Comparison of ENCODE assay signal across 1 cellular context in the genomic region with DNA sequence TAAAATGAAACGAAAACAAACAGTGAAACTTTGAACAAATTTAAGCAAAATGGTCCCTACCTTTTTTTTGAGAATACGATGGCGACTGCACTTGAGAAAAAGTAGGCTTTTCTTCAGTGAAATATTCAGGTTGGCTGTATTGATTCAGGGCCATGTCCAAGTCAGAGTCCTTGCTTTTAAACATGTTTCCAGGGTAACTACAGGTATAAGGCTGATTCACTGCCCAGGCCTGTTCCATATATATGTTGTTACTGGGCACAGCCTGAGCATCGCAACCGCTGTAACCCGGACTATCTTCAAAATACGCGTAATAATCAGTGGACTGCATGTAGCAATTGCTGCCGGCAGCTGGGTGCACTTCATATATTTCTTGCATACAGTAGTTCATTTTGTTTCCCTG.
TF ChIP-seq lines count a peak whose summit lies in the region.

No MANE protein-coding gene starts in this region.

TF ChIP-seq in HepG2, 621 proteins besides CTCF, POLR2A, EP300 and RAD21 (continued from another document):
- TF ChIP-seq, protein P1, sequence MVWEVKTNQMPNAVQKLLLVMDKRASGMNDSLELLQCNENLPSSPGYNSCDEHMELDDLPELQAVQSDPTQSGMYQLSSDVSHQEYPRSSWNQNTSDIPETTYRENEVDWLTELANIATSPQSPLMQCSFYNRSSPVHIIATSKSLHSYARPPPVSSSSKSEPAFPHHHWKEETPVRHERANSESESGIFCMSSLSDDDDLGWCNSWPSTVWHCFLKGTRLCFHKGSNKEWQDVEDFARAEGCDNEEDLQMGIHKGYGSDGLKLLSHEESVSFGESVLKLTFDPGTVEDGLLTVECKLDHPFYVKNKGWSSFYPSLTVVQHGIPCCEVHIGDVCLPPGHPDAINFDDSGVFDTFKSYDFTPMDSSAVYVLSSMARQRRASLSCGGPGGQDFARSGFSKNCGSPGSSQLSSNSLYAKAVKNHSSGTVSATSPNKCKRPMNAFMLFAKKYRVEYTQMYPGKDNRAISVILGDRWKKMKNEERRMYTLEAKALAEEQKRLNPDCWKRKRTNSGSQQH (CRISPR knock-in tag; IDR thresholded peaks at IDR 0.05; ENCODE audit: low read depth) = no peak
- no peak for TF ChIP-seq ZNF260 (CRISPR knock-in tag; IDR thresholded peaks at IDR 0.05; ENCODE audit: borderline replicate concordance, low read depth)
- TF ChIP-seq, protein P2, sequence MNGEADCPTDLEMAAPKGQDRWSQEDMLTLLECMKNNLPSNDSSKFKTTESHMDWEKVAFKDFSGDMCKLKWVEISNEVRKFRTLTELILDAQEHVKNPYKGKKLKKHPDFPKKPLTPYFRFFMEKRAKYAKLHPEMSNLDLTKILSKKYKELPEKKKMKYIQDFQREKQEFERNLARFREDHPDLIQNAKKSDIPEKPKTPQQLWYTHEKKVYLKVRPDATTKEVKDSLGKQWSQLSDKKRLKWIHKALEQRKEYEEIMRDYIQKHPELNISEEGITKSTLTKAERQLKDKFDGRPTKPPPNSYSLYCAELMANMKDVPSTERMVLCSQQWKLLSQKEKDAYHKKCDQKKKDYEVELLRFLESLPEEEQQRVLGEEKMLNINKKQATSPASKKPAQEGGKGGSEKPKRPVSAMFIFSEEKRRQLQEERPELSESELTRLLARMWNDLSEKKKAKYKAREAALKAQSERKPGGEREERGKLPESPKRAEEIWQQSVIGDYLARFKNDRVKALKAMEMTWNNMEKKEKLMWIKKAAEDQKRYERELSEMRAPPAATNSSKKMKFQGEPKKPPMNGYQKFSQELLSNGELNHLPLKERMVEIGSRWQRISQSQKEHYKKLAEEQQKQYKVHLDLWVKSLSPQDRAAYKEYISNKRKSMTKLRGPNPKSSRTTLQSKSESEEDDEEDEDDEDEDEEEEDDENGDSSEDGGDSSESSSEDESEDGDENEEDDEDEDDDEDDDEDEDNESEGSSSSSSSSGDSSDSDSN (CRISPR knock-in tag; IDR thresholded peaks at IDR 0.05) = no peak
- no peak for TF ChIP-seq CHD4 (IDR thresholded peaks at IDR 0.05; ENCODE audit: borderline replicate concordance, low read length)
- no peak for TF ChIP-seq YEATS2 (CRISPR knock-in tag; IDR thresholded peaks at IDR 0.05; ENCODE audit: borderline replicate concordance)
- TF ChIP-seq, protein P3, sequence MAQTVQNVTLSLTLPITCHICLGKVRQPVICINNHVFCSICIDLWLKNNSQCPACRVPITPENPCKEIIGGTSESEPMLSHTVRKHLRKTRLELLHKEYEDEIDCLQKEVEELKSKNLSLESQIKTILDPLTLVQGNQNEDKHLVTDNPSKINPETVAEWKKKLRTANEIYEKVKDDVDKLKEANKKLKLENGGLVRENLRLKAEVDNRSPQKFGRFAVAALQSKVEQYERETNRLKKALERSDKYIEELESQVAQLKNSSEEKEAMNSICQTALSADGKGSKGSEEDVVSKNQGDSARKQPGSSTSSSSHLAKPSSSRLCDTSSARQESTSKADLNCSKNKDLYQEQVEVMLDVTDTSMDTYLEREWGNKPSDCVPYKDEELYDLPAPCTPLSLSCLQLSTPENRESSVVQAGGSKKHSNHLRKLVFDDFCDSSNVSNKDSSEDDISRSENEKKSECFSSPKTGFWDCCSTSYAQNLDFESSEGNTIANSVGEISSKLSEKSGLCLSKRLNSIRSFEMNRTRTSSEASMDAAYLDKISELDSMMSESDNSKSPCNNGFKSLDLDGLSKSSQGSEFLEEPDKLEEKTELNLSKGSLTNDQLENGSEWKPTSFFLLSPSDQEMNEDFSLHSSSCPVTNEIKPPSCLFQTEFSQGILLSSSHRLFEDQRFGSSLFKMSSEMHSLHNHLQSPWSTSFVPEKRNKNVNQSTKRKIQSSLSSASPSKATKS (CRISPR knock-in tag; IDR thresholded peaks at IDR 0.05) = no peak
- no peak for TF ChIP-seq ZNF235 (CRISPR knock-in tag; IDR thresholded peaks at IDR 0.05; ENCODE audit: borderline replicate concordance)
TF ChIP-seq in HepG2: peak in this region for 0.
